Comparison of ENCODE assay signal across 1 cellular context in genomic region chr17:42112552-42113176, GRCh38.
TF ChIP-seq lines count a peak whose summit lies in the region.

Gene DHX58, minus strand, starts transcription at chr17:42112714. Its CDS starts 822 bp downstream, at chr17:42111892.

TF ChIP-seq in K562, 482 proteins besides CTCF, POLR2A, EP300 and RAD21 (continued from another document):
- TF ChIP-seq CUX1 (CRISPR knock-in tag; IDR thresholded peaks at IDR 0.05) = no peak
- TF ChIP-seq BRD9 (IDR thresholded peaks at IDR 0.05; ENCODE audit: low read depth, partially characterized antibody) = no peak
- no peak for TF ChIP-seq RNF219 (CRISPR knock-in tag; IDR thresholded peaks at IDR 0.05)
- TF ChIP-seq NRF1 (conservative IDR thresholded peaks at IDR 0.05 in 1 of 2, IDR thresholded peaks at IDR 0.05 in 1 of 2) = 0 out of 4 replicates have a peak, but pooled peaks have one; percentile 19 to 36
- no peak for TF ChIP-seq NONO (IDR thresholded peaks at IDR 0.05; ENCODE audit: low read depth in 2 of 2, low read length in 1 of 2)
- no peak for TF ChIP-seq SIN3B (IDR thresholded peaks at IDR 0.05; ENCODE audit: low read depth)
- no peak for TF ChIP-seq NR2C2 (CRISPR knock-in tag; IDR thresholded peaks at IDR 0.05)
- TF ChIP-seq NR2C2 (tag; IDR thresholded peaks at IDR 0.05) = 0 out of 2 replicates have a peak, but pooled peaks have one; percentile 19
- peak in 1 of 2 experiments; percentile 44; a peak in 1 of 4 replicates for TF ChIP-seq HDAC1 (IDR thresholded peaks at IDR 0.05)
- TF ChIP-seq TBL1XR1 (IDR thresholded peaks at IDR 0.05; ENCODE audit: low read length in 2 of 2) = no peak
- no peak for TF ChIP-seq NFATC3 (IDR thresholded peaks at IDR 0.05)
- no peak for TF ChIP-seq GATA2 (CRISPR knock-in tag; IDR thresholded peaks at IDR 0.05)
- TF ChIP-seq MNT (conservative IDR thresholded peaks at IDR 0.05) = peak in 1 of 2 experiments; percentile 81; a peak in 3 of 4 replicates
- TF ChIP-seq NFXL1 (CRISPR knock-in tag; IDR thresholded peaks at IDR 0.05) = 0 out of 2 replicates have a peak, but pooled peaks have one; percentile 25
- TF ChIP-seq HINFP (tag; conservative IDR thresholded peaks at IDR 0.05; ENCODE audit: low read depth) = no peak
- TF ChIP-seq HDAC2 (IDR thresholded peaks at IDR 0.05) = no peak
- TF ChIP-seq ZNF224 (CRISPR knock-in tag; IDR thresholded peaks at IDR 0.05) = no peak
- no peak for TF ChIP-seq TCF7L2 (IDR thresholded peaks at IDR 0.05; ENCODE audit: low read depth, low read length)
- TF ChIP-seq NFE2 (IDR thresholded peaks at IDR 0.05; ENCODE audit: low read depth) = no peak
- no peak for TF ChIP-seq ZNF764 (CRISPR knock-in tag; IDR thresholded peaks at IDR 0.05; ENCODE audit: low read depth)
- TF ChIP-seq NEUROD1 (IDR thresholded peaks at IDR 0.05; ENCODE audit: borderline replicate concordance, low read depth, low read length, partially characterized antibody) = no peak
- TF ChIP-seq MAZ (CRISPR knock-in tag; conservative IDR thresholded peaks at IDR 0.05 in 1 of 2, IDR thresholded peaks at IDR 0.05 in 1 of 2) = 0 out of 4 replicates have a peak, but pooled peaks of 1 of the 2 experiments have one; percentile 31
- TF ChIP-seq MYC (IDR thresholded peaks at IDR 0.05; ENCODE audit: low read depth, low read length) = peak; percentile 73
- no peak for TF ChIP-seq MYC (CRISPR knock-in tag; IDR thresholded peaks at IDR 0.05; ENCODE audit: borderline replicate concordance, low read depth)
- no peak for TF ChIP-seq CHAMP1 (IDR thresholded peaks at IDR 0.05)
- TF ChIP-seq MXI1 (IDR thresholded peaks at IDR 0.05; ENCODE audit: low read depth, low read length) = peak; percentile 29; the same call in 1 of the 2 replicates
- peak; percentile 72 for TF ChIP-seq MAX (CRISPR knock-in tag; IDR thresholded peaks at IDR 0.05)
- no peak for TF ChIP-seq ZBTB1 (CRISPR knock-in tag; IDR thresholded peaks at IDR 0.05; ENCODE audit: borderline replicate concordance, low read depth)
- 0 out of 2 replicates have a peak, but pooled peaks have one; percentile 12 for TF ChIP-seq L3MBTL2 (IDR thresholded peaks at IDR 0.05)
